ENCODE assay signal across 13 cellular contexts in genomic region chr6:157406666-157407065, GRCh38. TPM values are rescaled to one million over a fixed set of nuclear protein-coding genes. Genes with fewer than 3 reads are reported as not detected.
DNase-seq lines count a peak whose midpoint lies in the region; ATAC-seq and TF ChIP-seq lines count a peak whose summit lies in the region.
"Had no signal": no experiment of that assay in that cellular context is flagged by ENCODE, and none has a peak within 500 bp of the region (broad histone marks: within the 10 kb centered on the region; RNA-seq: fewer than 3 reads in every experiment).

No MANE protein-coding gene starts in this region.

- H3K79me2 ChIP-seq in smooth muscle cell (ENCODE audit: low read depth) = no peaks in the 10 kb centered on the region

- TF ChIP-seq CTCF in NB4 (IDR thresholded peaks at IDR 0.05; ENCODE audit: low read depth, low read length) = no peak
- no peak for TF ChIP-seq CTCF in smooth muscle cell (IDR thresholded peaks at IDR 0.05; ENCODE audit: borderline replicate concordance, insufficient read depth, poor library complexity, severe bottlenecking)

- H3K4me3 Mint-ChIP-seq in T-helper 2 cell treated with Interferon-gamma antibody and Interleukin-4, amounts not matched to agents 5 μg/mL and 100 μg/mL, for 36 hours = no peak overlapping the region
- H3K4me3 Mint-ChIP-seq: CD4-positive, CD25-positive, alpha-beta regulatory T cell had no signal

- no peak overlapping the region for H3K9ac ChIP-seq in smooth muscle cell (ENCODE audit: low read depth)

- 87% methylated on average over 7 of the region's 7 CpGs for WGBS in smooth muscle cell (ENCODE audit: low lambda C conversion rate)

- no peak overlapping the region for H3K27ac ChIP-seq in smooth muscle cell (ENCODE audit: low read depth)
- H3K27ac ChIP-seq in substantia nigra (ENCODE audit: low read depth, low read length, poor library complexity, severe bottlenecking) = no peak overlapping the region
- H3K27ac ChIP-seq: SJCRH30 had no signal

- no peaks in the 10 kb centered on the region for H4K20me1 ChIP-seq in smooth muscle cell (ENCODE audit: low read depth)

- DNase-seq in H7 (peak; percentile 51), NB4 (ENCODE audit: low read depth) (peak; percentile 24), islet precursor cell (peak; percentile 63), smooth muscle cell (lab: John Stamatoyannopoulos, UW; ENCODE audit: unreplicated experiment) (no peak), substantia nigra (lab: John Stamatoyannopoulos, UW) (no peak)
- DNase-seq in T-helper 2 cell treated with Interferon-gamma antibody and Interleukin-4, amounts not matched to agents 5 μg/mL and 100 μg/mL, for 36 hours (ENCODE audit: low spot score) = no peak
- DNase-seq: CD4-positive, CD25-positive, alpha-beta regulatory T cell; HCEC 1CT; NCI-H146; NCI-H2081; NCI-H748 treated with DMSO at 0.1 percent for 48 hours; SJCRH30 had no signal

- H3K36me3 Mint-ChIP-seq in T-helper 2 cell treated with Interferon-gamma antibody and Interleukin-4, amounts not matched to agents 5 μg/mL and 100 μg/mL, for 36 hours (ENCODE audit: low read depth) = no peaks in the 10 kb centered on the region
- H3K36me3 Mint-ChIP-seq: CD4-positive, CD25-positive, alpha-beta regulatory T cell had no signal

- H3K4me1 ChIP-seq in smooth muscle cell (ENCODE audit: low read depth) = peaks cover 18% of the 10 kb centered on the region
- H3K4me1 ChIP-seq: SJCRH30 had no signal

- H2AFZ ChIP-seq in smooth muscle cell (ENCODE audit: low read depth) = no peak overlapping the region

- H3K27me3 ChIP-seq in H7 (ENCODE audit: control insufficient read depth, insufficient read depth, low read length) (no peaks in the 10 kb centered on the region), smooth muscle cell (ENCODE audit: low read depth) (no peaks in the 10 kb centered on the region)
- H3K27me3 ChIP-seq: SJCRH30 had no signal

- H3F3A ChIP-seq in smooth muscle cell (ENCODE audit: low read depth) = no peaks in the 10 kb centered on the region

- TF ChIP-seq POLR2A in NB4 (IDR thresholded peaks at IDR 0.05; ENCODE audit: extremely low read depth, insufficient read length) = no peak

- H3K4me1 Mint-ChIP-seq in T-helper 2 cell treated with Interferon-gamma antibody and Interleukin-4, amounts not matched to agents 5 μg/mL and 100 μg/mL, for 36 hours (ENCODE audit: low read depth) = no peaks in the 10 kb centered on the region

- no peak overlapping the region for H3K4me3 ChIP-seq in H7 (ENCODE audit: insufficient read depth, low read depth, low read length)
- no peak overlapping the region for H3K4me3 ChIP-seq in NB4 (ENCODE audit: low read depth, low read length)
- H3K4me3 ChIP-seq in smooth muscle cell = no peak overlapping the region
- H3K4me3 ChIP-seq: SJCRH30 had no signal

- peak overlapping the region; percentile 64 for H3K4me2 ChIP-seq in smooth muscle cell

- no peaks in the 10 kb centered on the region for H3K9me3 Mint-ChIP-seq in T-helper 2 cell treated with Interferon-gamma antibody and Interleukin-4, amounts not matched to agents 5 μg/mL and 100 μg/mL, for 36 hours

- no peaks in the 10 kb centered on the region for H3K9me3 ChIP-seq in smooth muscle cell (replicated peaks; ENCODE audit: low read depth)
- H3K9me3 ChIP-seq: SJCRH30 had no signal

- no peaks in the 10 kb centered on the region for H3K27me3 Mint-ChIP-seq in T-helper 2 cell treated with Interferon-gamma antibody and Interleukin-4, amounts not matched to agents 5 μg/mL and 100 μg/mL, for 36 hours (ENCODE audit: low read depth)
- H3K27me3 Mint-ChIP-seq: CD4-positive, CD25-positive, alpha-beta regulatory T cell had no signal

- ATAC-seq in GM18858 (IDR thresholded peaks at IDR 0.05; ENCODE audit: unreplicated experiment) = no peak

- H3K36me3 ChIP-seq in H7 (replicated peaks; ENCODE audit: control insufficient read depth, insufficient read depth, low read length) (no peaks in the 10 kb centered on the region), smooth muscle cell (ENCODE audit: low read depth) (no peaks in the 10 kb centered on the region)
- H3K36me3 ChIP-seq: SJCRH30 had no signal

- no peak overlapping the region for H3K27ac Mint-ChIP-seq in T-helper 2 cell treated with Interferon-gamma antibody and Interleukin-4, amounts not matched to agents 5 μg/mL and 100 μg/mL, for 36 hours
- H3K27ac Mint-ChIP-seq: CD4-positive, CD25-positive, alpha-beta regulatory T cell had no signal

RNA-seq across cellular contexts. Expression of gene ZDHHC14, which starts 25.7 kb away (rescaled TPM):
- 1.1 and 2.9 TPM in 2 replicates for total RNA-seq in H7 (2014; rRNA removed; shearing (Covaris generic))
- total RNA-seq in smooth muscle cell = 1.3 TPM in 2 replicates
- 1.6 and 4.2 TPM in 2 replicates for polyA plus RNA-seq in smooth muscle cell

Comparison
In these comparisons a context has a peak if more than half of its experiments do, and no peak if none do; other contexts are left out.
1. DNase-seq: peak in H7 (single experiment), NB4 (single experiment) and islet precursor cell (single experiment); none in smooth muscle cell (single experiment), substantia nigra (0 of 49) and T-helper 2 cell treated with Interferon-gamma antibody and Interleukin-4, amounts not matched to agents 5 μg/mL and 100 μg/mL, for 36 hours (single experiment).